In the genomic region with DNA sequence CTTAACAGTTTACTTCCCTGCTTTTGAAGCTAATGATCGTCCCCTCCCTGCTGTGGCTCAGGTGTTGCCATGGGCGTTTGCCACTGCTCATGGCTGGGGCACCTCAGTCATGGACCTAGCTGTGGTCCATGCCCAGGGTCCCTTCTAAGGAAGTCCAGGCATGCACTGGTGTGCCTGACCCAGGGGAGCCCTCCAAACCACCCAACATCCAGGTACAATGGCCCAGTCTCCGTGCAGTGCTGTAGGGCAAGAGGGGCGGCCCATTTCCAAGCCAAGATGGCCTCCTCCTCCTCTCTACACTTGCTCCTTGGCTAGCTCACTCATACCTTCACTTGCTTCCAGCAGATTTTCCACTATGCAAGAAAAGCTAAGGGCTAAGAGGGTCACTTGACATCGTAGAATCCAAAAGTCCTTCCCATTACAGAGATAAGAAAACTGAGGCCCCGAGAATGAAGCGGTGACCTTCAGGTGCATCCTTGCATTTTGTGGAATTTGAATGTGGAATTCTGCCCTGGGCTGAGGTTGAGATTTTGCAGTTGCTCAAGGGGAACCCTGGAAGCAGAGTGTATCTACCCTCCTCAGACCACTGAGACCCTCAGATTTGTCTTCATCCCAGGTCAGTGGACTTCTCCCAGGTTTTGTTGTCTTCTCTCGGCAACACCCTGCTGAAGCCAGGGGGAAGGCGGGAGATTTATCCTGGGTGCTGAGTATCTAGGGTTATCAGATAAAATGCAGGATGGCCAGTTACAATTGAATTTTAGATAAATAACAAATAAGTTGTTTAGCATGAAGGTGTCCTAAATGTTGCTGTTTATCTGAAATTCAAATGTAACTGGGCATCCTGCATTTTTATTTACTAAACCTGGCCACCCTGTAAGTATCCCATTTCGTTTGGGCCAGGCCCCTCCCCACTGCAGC, we compare ENCODE assay signal across 15 cellular contexts. TPM values are rescaled to one million over a fixed set of nuclear protein-coding genes. Genes with fewer than 3 reads are reported as not detected.
DNase-seq lines count a peak whose midpoint lies in the region; ATAC-seq and TF ChIP-seq lines count a peak whose summit lies in the region.
"Had no signal": no experiment of that assay in that cellular context is flagged by ENCODE, and none has a peak within 500 bp of the region (broad histone marks: within the 10 kb centered on the region; RNA-seq: fewer than 3 reads in every experiment).

No MANE protein-coding gene starts in this region.

- peak overlapping the region; percentile 95 to 99 for H3K27ac Mint-ChIP-seq in activated naive CD4-positive, alpha-beta T cell treated with anti-CD3 and anti-CD28 coated beads, Interleukin-2, amount 50 U/mL, for 72 hours
- peak overlapping the region; percentile 88 to 99 (median 94) for H3K27ac Mint-ChIP-seq in naive thymus-derived CD8-positive, alpha-beta T cell

- 10% methylated on average over 2 of the region's 10 CpGs; no CpG with 5 or more reads in 1 of the 2 experiments for WGBS in IMR-90 (ENCODE audit: extremely low coverage in 2 of 2, insufficient read length in 1 of 2), 2 experiments

- no peak overlapping the region for H3K18ac ChIP-seq in IMR-90 (ENCODE audit: low read depth, low read length)

- H3K56ac ChIP-seq in IMR-90 (ENCODE audit: extremely low read depth, insufficient read depth, low read length): no peak overlapping the region

- POLR2A ChIA-PET in IMR-90 (lab: Charles Lee; ENCODE audit: unreplicated experiment): no interaction called here
- POLR2A ChIA-PET in naive thymus-derived CD8-positive, alpha-beta T cell (lab: Charles Lee): interaction anchor here (0.7 to 9.7 kb wide), 7 partner anchors 11 to 139 kb away, joined by 3 to 186 read pairs (median 4); a partner anchor contains a TSS

- H3K27ac ChIP-seq in IMR-90 (ENCODE audit: insufficient read depth, low read length): no peak overlapping the region

- BruUV-seq in IMR-90 (replicated peaks; lab: Mats Ljungman, UMichigan): no TSS peak

- no peaks in the 10 kb centered on the region for H3K9me3 ChIP-seq in IMR-90 (ENCODE audit: control insufficient read depth, insufficient read depth, low read length)
- H3K9me3 ChIP-seq: right lobe of liver, transverse colon had no signal

- H4K91ac ChIP-seq in IMR-90 (ENCODE audit: insufficient read depth, low read depth, low read length): no peak overlapping the region

- H3K4ac ChIP-seq in IMR-90 (ENCODE audit: low read depth, low read length): no peak overlapping the region

- 0 out of 2 replicates have a peak, but pooled peaks cover 3% of the 10 kb centered on the region for H3K9me1 ChIP-seq in IMR-90 (ENCODE audit: insufficient read depth, low read length)

- no peak overlapping the region for H4K8ac ChIP-seq in IMR-90 (ENCODE audit: low read depth in 2 of 2, low read length in 2 of 2)

- no peak overlapping the region for H2AFZ ChIP-seq in IMR-90 (replicated peaks; ENCODE audit: low read length, poor library complexity)

- H3K4me1 Mint-ChIP-seq in naive thymus-derived CD8-positive, alpha-beta T cell: peaks cover 34 to 74% (median 68%) of the 10 kb centered on the region in 4 donors

- no peaks in the 10 kb centered on the region; the same call in 1 of the 2 replicates for H3K27me3 ChIP-seq in IMR-90 (ENCODE audit: control insufficient read depth, insufficient read depth, low read length)
- H3K27me3 ChIP-seq: right lobe of liver, transverse colon had no signal

- dilution Hi-C loops in IMR-90 (cut with HindIII; ENCODE audit: low sequenced_read_pairs, unreplicated experiment): no loop called here

- TF ChIP-seq POLR2A in IMR-90 (IDR thresholded peaks at IDR 0.05; ENCODE audit: low read depth, low read length): no peak

- 0 out of 2 replicates have a peak, but pooled peaks cover 3% of the 10 kb centered on the region for H4K20me1 ChIP-seq in IMR-90 (ENCODE audit: insufficient read depth, low read length)

- TF ChIP-seq CTCF in IMR-90 (conservative IDR thresholded peaks at IDR 0.05; ENCODE audit: low read depth, low read length): no peak

- H3K23ac ChIP-seq in IMR-90 (ENCODE audit: low read depth, low read length): no peak overlapping the region

- H2AK9ac ChIP-seq in IMR-90 (replicated peaks; ENCODE audit: low read depth, low read length, poor library complexity): no peak overlapping the region

- H3K4me1 ChIP-seq in IMR-90 (ENCODE audit: control insufficient read depth, insufficient read depth, low read length): peaks cover 6% of the 10 kb centered on the region

- H2BK120ac ChIP-seq in IMR-90 (ENCODE audit: low read depth, low read length): no peak overlapping the region

- no peak overlapping the region for H2BK20ac ChIP-seq in IMR-90 (ENCODE audit: low read depth, low read length)

- no peak overlapping the region for H3K4me2 ChIP-seq in IMR-90 (ENCODE audit: low read depth, low read length)

- H3K9ac ChIP-seq in IMR-90 (ENCODE audit: low read depth, low read length): no peak overlapping the region

- DNase-seq in activated CD4-positive, CD25-positive, alpha-beta regulatory T cell (lab: John Stamatoyannopoulos, UW): no peak
- DNase-seq in IMR-90 (no peak), head of caudate nucleus (no peak), cerebellum (ENCODE audit: low spot score) (no peak), SHP77 treated with DMSO at 0.1 percent for 48 hours (lab: John Stamatoyannopoulos, UW) (no peak)
- peak in 1 of 2 donors; percentile 56 for DNase-seq in activated naive CD4-positive, alpha-beta T cell treated with anti-CD3 and anti-CD28 coated beads, Interleukin-2, amount 50 U/mL, for 72 hours (ENCODE audit: low spot score in 2 of 2)
- DNase-seq in naive thymus-derived CD8-positive, alpha-beta T cell: no peak
- DNase-seq: kidney, NCI-H1092 treated with DMSO at 0.1 percent for 48 hours had no signal

- peaks cover 13 to 26% of the 10 kb centered on the region in 2 donors for H3K36me3 Mint-ChIP-seq in activated naive CD4-positive, alpha-beta T cell treated with anti-CD3 and anti-CD28 coated beads, Interleukin-2, amount 50 U/mL, for 72 hours
- H3K36me3 Mint-ChIP-seq in naive thymus-derived CD8-positive, alpha-beta T cell: no peaks in the 10 kb centered on the region

- no peak overlapping the region for H2BK15ac ChIP-seq in IMR-90 (ENCODE audit: low read depth, low read length)

- intact Hi-C loops in IMR-90 (cut with micrococcal nuclease): no loop called here
- intact Hi-C loops in head of caudate nucleus (cut with DNase I): no loop called here

- H4K5ac ChIP-seq in IMR-90 (ENCODE audit: low read depth, low read length): no peak overlapping the region

- no peak overlapping the region for H3K14ac ChIP-seq in IMR-90 (replicated peaks; ENCODE audit: low read depth, low read length)

- TF ChIP-seq RAD21 in IMR-90 (IDR thresholded peaks at IDR 0.05; ENCODE audit: low read length): no peak

- H3K36me3 ChIP-seq in IMR-90 (ENCODE audit: control insufficient read depth, insufficient read depth, low read length): no peaks in the 10 kb centered on the region
- H3K36me3 ChIP-seq: right lobe of liver, transverse colon had no signal

- H3K9me3 Mint-ChIP-seq in activated naive CD4-positive, alpha-beta T cell treated with anti-CD3 and anti-CD28 coated beads, Interleukin-2, amount 50 U/mL, for 72 hours: peaks cover 0 to 5% of the 10 kb centered on the region in 2 donors
- H3K9me3 Mint-ChIP-seq in naive thymus-derived CD8-positive, alpha-beta T cell: no peaks in the 10 kb centered on the region

- H3K79me1 ChIP-seq in IMR-90 (ENCODE audit: low read depth in 1 of 2, low read length in 2 of 2): no peaks in the 10 kb centered on the region

- no peak overlapping the region for H3K4me3 ChIP-seq in IMR-90 (ENCODE audit: insufficient read depth, low read depth, low read length)
- H3K4me3 ChIP-seq: right lobe of liver, transverse colon had no signal

- no peak overlapping the region for H2BK5ac ChIP-seq in IMR-90 (ENCODE audit: low read depth, low read length, poor library complexity, severe bottlenecking)

- peak overlapping the region in 9 of 10 donors; percentile 58 to 91 (median 73) for H3K4me3 Mint-ChIP-seq in naive thymus-derived CD8-positive, alpha-beta T cell

- H2AK5ac ChIP-seq in IMR-90 (ENCODE audit: low read depth, low read length): 0 out of 2 replicates have a peak overlapping the region, but pooled peaks have one; percentile 33

- CTCF ChIA-PET in IMR-90 (lab: Yijun Ruan, JAX): interaction anchor here (0.7 kb wide), 1 partner anchor 11 kb away, joined by 4 read pairs; no protein-coding TSS in a partner anchor

- no peaks in the 10 kb centered on the region for H3K27me3 Mint-ChIP-seq in naive thymus-derived CD8-positive, alpha-beta T cell

- in situ Hi-C loops in IMR-90 (cut with MboI; ENCODE audit: low sequenced_read_pairs): no loop called here

- ATAC-seq in activated CD4-positive, CD25-positive, alpha-beta regulatory T cell treated with anti-CD3 and anti-CD28 coated beads, Interleukin-2, amount 50 U/mL, for 24 hours: peak; percentile 25
- no peak for ATAC-seq in IMR-90 (ENCODE audit: low read depth)
- ATAC-seq in activated naive CD4-positive, alpha-beta T cell treated with anti-CD3 and anti-CD28 coated beads, Interleukin-2, amount 50 U/mL, for 72 hours: peak; percentile 11 to 56
- ATAC-seq in naive thymus-derived CD8-positive, alpha-beta T cell: no peak

TF ChIP-seq in IMR-90, 13 proteins besides CTCF, POLR2A, EP300 and RAD21 (continues in another document):
- TF ChIP-seq, protein P1, sequence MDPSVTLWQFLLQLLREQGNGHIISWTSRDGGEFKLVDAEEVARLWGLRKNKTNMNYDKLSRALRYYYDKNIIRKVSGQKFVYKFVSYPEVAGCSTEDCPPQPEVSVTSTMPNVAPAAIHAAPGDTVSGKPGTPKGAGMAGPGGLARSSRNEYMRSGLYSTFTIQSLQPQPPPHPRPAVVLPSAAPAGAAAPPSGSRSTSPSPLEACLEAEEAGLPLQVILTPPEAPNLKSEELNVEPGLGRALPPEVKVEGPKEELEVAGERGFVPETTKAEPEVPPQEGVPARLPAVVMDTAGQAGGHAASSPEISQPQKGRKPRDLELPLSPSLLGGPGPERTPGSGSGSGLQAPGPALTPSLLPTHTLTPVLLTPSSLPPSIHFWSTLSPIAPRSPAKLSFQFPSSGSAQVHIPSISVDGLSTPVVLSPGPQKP (IDR thresholded peaks at IDR 0.05; ENCODE audit: borderline replicate concordance, low read depth, low read length): no peak
- TF ChIP-seq MAFK (IDR thresholded peaks at IDR 0.05; ENCODE audit: low read depth, low read length): no peak
- no peak for TF ChIP-seq CEBPB (IDR thresholded peaks at IDR 0.05; ENCODE audit: low read depth, low read length)
- no peak for TF ChIP-seq RFX5 (IDR thresholded peaks at IDR 0.05; ENCODE audit: low read depth, low read length)
- no peak for TF ChIP-seq RCOR1 (IDR thresholded peaks at IDR 0.05; ENCODE audit: insufficient replicate concordance, low read length)
- no peak for TF ChIP-seq BHLHE40 (IDR thresholded peaks at IDR 0.05; ENCODE audit: low read depth, low read length)

RNA-seq across cellular contexts. Expression of a gene that starts 42.7 kb away (rescaled TPM):
- total RNA-seq in IMR-90 (2012; rRNA removed): not detected in 2 replicates
- polyA plus RNA-seq in IMR-90 (2012; rRNA removed): 0.07 TPM in 1 of 2 replicates, not detected in the other
- polyA plus RNA-seq in IMR-90 (2012; cell fraction: cytosol; rRNA removed): not detected in 2 replicates
- polyA plus RNA-seq in IMR-90 (2012; cell fraction: nucleus; rRNA removed; ENCODE audit: low replicate concordance): 0.08 and 0.11 TPM in 2 replicates
- total RNA-seq in activated naive CD4-positive, alpha-beta T cell treated with anti-CD3 and anti-CD28 coated beads, Interleukin-2, amount 50 U/mL, for 72 hours: 1 to 10 TPM; 1.3 to 2.4 TPM
- total RNA-seq in naive thymus-derived CD8-positive, alpha-beta T cell: 1 to 10 TPM; 7.2 to 7.4 TPM
- under 1 TPM in 1 of 3 donors, not detected in 2; 0.25 TPM for polyA plus RNA-seq in naive thymus-derived CD8-positive, alpha-beta T cell
- 3.1 TPM for total RNA-seq in cerebellum
- total RNA-seq: A172, dermis blood vessel endothelial cell, fibroblast of villous mesenchyme had no signal

Comparison
In these comparisons a context has a peak if more than half of its experiments do, and no peak if none do; other contexts are left out.
1. ATAC-seq: peak in activated CD4-positive, CD25-positive, alpha-beta regulatory T cell treated with anti-CD3 and anti-CD28 coated beads, Interleukin-2, amount 50 U/mL, for 24 hours (2 of 2) and activated naive CD4-positive, alpha-beta T cell treated with anti-CD3 and anti-CD28 coated beads, Interleukin-2, amount 50 U/mL, for 72 hours (2 of 2); none in IMR-90 (single experiment) and naive thymus-derived CD8-positive, alpha-beta T cell (0 of 2).